In the genomic region with DNA sequence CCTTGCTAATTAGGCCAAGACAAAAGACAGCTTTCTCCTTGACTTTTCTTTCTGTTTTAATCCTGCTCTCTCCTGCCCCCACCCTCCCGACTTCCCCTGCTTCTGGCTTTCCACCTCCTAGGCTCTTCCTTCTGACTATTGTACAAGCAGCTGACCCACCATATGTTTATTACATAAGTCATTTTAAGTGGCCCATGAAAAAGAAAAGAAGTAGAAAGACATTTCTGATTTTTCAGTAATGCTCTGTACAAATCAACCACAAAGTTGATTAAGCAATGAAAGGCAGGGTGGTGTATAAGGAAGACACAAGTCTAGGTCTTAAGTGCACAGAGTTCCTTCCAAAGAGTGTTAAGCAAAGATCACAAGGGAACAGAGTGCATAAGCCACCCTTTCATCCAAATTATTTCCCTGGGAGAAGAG, we compare ENCODE assay signal across 14 cellular contexts. TPM values are rescaled to one million over a fixed set of nuclear protein-coding genes. Genes with fewer than 3 reads are reported as not detected.
DNase-seq lines count a peak whose midpoint lies in the region; ATAC-seq lines count a peak whose summit lies in the region.
"Had no signal": no experiment of that assay in that cellular context is flagged by ENCODE, and none has a peak within 500 bp of the region (broad histone marks: within the 10 kb centered on the region; RNA-seq: fewer than 3 reads in every experiment).

No MANE protein-coding gene starts in this region.

- peaks cover 3% of the 10 kb centered on the region for H3K9me3 Mint-ChIP-seq in T-helper 2 cell treated with Interferon-gamma antibody and Interleukin-4, amounts not matched to agents 5 μg/mL and 100 μg/mL, for 36 hours

- intact Hi-C loops in sciatic nerve (cut with DNase I), result loop anchor here (10.0 kb wide), 1 partner anchor 78 kb away; no protein-coding TSS in a partner anchor

- no peaks in the 10 kb centered on the region for H3K27me3 Mint-ChIP-seq in T-helper 2 cell treated with Interferon-gamma antibody and Interleukin-4, amounts not matched to agents 5 μg/mL and 100 μg/mL, for 36 hours (ENCODE audit: low read depth)

- ATAC-seq in sciatic nerve, result peak; percentile 66

- H3K4me3 Mint-ChIP-seq in T-helper 2 cell treated with Interferon-gamma antibody and Interleukin-4, amounts not matched to agents 5 μg/mL and 100 μg/mL, for 36 hours, result peak overlapping the region; percentile 73

- peaks cover 47% of the 10 kb centered on the region for H3K4me1 Mint-ChIP-seq in T-helper 2 cell treated with Interferon-gamma antibody and Interleukin-4, amounts not matched to agents 5 μg/mL and 100 μg/mL, for 36 hours (ENCODE audit: low read depth)

- no peak for DNase-seq in T-helper 2 cell treated with Interferon-gamma antibody and Interleukin-4, amounts not matched to agents 5 μg/mL and 100 μg/mL, for 36 hours (ENCODE audit: low spot score)
- DNase-seq in T-helper 2 cell (no peak), NOMO-1 treated with dmso at 0.1 percent for 144 hours (lab: John Stamatoyannopoulos, UW; ENCODE audit: unreplicated experiment) (peak; percentile 60), dermis blood vessel endothelial cell (peak; percentile 61), sciatic nerve (ENCODE audit: low spot score) (no peak), nucleus accumbens (lab: John Stamatoyannopoulos, UW) (no peak), DMS79 (lab: John Stamatoyannopoulos, UW) (no peak), NCI-H2196 (lab: John Stamatoyannopoulos, UW; ENCODE audit: unreplicated experiment) (no peak)
- DNase-seq: cerebellar nuclear complex, foreskin fibroblast, NCI-H2029, right lobe of liver, SJCRH30 had no signal

- peak overlapping the region; percentile 94 for H3K27ac Mint-ChIP-seq in T-helper 2 cell treated with Interferon-gamma antibody and Interleukin-4, amounts not matched to agents 5 μg/mL and 100 μg/mL, for 36 hours

- peaks cover 39% of the 10 kb centered on the region for H3K36me3 Mint-ChIP-seq in T-helper 2 cell treated with Interferon-gamma antibody and Interleukin-4, amounts not matched to agents 5 μg/mL and 100 μg/mL, for 36 hours (ENCODE audit: low read depth)

RNA-seq across cellular contexts. Expression of gene JAML, which starts 18.2 kb away (rescaled TPM):
- total RNA-seq in dermis blood vessel endothelial cell (under 0.01 TPM in 1 of 2 replicates, not detected in the other), sciatic nerve (20.8 TPM)
- total RNA-seq: lung microvascular endothelial cell, SJCRH30 had no signal

RNA-seq across cellular contexts. Expression of gene SCN2B, which starts 30.2 kb away (rescaled TPM):
- under 0.01 TPM in 1 of 2 replicates, not detected in the other for total RNA-seq in dermis blood vessel endothelial cell
- 2.7 TPM for total RNA-seq in sciatic nerve
- total RNA-seq: lung microvascular endothelial cell, right lobe of liver, SJCRH30 had no signal

RNA-seq across cellular contexts. Expression of gene MPZL3, which starts 45.5 kb away (rescaled TPM):
- 7.3 and 8.7 TPM in 2 replicates for total RNA-seq in dermis blood vessel endothelial cell
- 2.7 TPM for total RNA-seq in sciatic nerve

RNA-seq across cellular contexts. Expression of gene SCN4B, which starts 54.0 kb away (rescaled TPM):
- 0.09 TPM in 1 of 2 replicates, not detected in the other for total RNA-seq in dermis blood vessel endothelial cell
- 2.9 TPM for total RNA-seq in sciatic nerve
- total RNA-seq: lung microvascular endothelial cell, SJCRH30 had no signal

RNA-seq across cellular contexts. Expression of gene MPZL2, which starts 57.5 kb away (rescaled TPM):
- total RNA-seq in dermis blood vessel endothelial cell (73.5 and 98.5 TPM in 2 replicates), sciatic nerve (49.6 TPM)
- total RNA-seq: SJCRH30 had no signal

Comparison
In these comparisons a context has a peak if more than half of its experiments do, and no peak if none do; other contexts are left out.
1. DNase-seq: peak in NOMO-1 treated with dmso at 0.1 percent for 144 hours (single experiment) and dermis blood vessel endothelial cell (single experiment); none in T-helper 2 cell treated with Interferon-gamma antibody and Interleukin-4, amounts not matched to agents 5 μg/mL and 100 μg/mL, for 36 hours (single experiment), T-helper 2 cell (0 of 5), sciatic nerve (single experiment), nucleus accumbens (0 of 56), DMS79 (single experiment) and NCI-H2196 (single experiment).
2. RNA of gene JAML, which starts 18.2 kb away (total RNA-seq): 20.8 TPM in sciatic nerve (single experiment); under 0.01 TPM in dermis blood vessel endothelial cell; every median in the first group is over 10 times any median in the second.